ENCODE assay signal across 1 cellular context in the genomic region with DNA sequence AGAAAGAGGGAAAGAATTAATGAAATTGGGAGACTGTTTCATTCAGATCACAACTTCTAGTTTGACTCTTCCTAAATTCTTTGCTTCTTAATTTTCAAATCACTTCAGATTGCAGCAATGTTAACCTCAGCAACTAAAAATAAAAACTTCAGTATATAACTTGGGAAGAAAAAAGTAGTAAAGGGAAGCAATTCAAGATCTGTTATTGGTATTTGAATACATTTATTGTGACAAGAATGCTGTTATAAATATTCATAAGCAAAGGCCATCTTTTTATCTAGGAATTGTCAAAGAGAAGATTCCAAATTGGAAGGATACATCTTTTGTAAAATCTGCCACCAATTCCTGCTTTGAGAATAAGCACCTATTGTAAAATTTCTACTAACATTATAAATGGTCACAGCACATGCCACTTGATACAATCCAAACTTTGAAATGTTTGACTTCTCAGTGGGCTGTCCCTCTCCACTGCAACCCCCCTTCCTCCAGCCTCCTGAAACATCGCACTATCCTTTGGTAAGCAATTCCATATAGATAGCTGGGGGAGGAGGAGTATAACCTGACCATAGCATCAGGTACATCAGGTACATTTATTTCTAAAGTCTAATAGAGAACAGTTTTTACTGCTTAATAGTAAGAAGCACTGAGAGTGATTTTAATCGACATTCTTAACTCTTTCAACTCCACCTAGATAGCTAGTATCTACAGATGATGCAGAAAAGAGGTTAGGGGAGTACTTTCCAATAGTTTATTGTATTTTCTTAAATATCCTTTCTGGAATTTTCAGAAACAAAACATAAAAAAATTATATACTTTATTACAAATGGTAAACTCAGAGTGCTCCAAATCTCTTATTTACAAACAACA.
TF ChIP-seq lines count a peak whose summit lies in the region.

No MANE protein-coding gene starts in this region.

TF ChIP-seq in HEK293, 187 proteins besides CTCF, POLR2A, EP300 and RAD21 (continued from another document and continues in another):
- TF ChIP-seq, protein P1, sequence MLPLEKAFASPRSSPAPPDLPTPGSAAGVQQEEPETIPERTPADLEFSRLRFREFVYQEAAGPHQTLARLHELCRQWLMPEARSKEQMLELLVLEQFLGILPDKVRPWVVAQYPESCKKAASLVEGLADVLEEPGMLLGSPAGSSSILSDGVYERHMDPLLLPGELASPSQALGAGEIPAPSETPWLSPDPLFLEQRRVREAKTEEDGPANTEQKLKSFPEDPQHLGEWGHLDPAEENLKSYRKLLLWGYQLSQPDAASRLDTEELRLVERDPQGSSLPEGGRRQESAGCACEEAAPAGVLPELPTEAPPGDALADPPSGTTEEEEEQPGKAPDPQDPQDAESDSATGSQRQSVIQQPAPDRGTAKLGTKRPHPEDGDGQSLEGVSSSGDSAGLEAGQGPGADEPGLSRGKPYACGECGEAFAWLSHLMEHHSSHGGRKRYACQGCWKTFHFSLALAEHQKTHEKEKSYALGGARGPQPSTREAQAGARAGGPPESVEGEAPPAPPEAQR (tag by site-specific recombination; IDR thresholded peaks at IDR 0.05), result no peak
- TF ChIP-seq OSR2 (tag by site-specific recombination; IDR thresholded peaks at IDR 0.05), result no peak
- TF ChIP-seq ZNF658 (tag by site-specific recombination; IDR thresholded peaks at IDR 0.05), result no peak
- TF ChIP-seq ZNF366 (tag by site-specific recombination; conservative IDR thresholded peaks at IDR 0.05), result peak; percentile 9
- no peak for TF ChIP-seq ZNF623 (tag by site-specific recombination; IDR thresholded peaks at IDR 0.05)
- TF ChIP-seq, protein P2, sequence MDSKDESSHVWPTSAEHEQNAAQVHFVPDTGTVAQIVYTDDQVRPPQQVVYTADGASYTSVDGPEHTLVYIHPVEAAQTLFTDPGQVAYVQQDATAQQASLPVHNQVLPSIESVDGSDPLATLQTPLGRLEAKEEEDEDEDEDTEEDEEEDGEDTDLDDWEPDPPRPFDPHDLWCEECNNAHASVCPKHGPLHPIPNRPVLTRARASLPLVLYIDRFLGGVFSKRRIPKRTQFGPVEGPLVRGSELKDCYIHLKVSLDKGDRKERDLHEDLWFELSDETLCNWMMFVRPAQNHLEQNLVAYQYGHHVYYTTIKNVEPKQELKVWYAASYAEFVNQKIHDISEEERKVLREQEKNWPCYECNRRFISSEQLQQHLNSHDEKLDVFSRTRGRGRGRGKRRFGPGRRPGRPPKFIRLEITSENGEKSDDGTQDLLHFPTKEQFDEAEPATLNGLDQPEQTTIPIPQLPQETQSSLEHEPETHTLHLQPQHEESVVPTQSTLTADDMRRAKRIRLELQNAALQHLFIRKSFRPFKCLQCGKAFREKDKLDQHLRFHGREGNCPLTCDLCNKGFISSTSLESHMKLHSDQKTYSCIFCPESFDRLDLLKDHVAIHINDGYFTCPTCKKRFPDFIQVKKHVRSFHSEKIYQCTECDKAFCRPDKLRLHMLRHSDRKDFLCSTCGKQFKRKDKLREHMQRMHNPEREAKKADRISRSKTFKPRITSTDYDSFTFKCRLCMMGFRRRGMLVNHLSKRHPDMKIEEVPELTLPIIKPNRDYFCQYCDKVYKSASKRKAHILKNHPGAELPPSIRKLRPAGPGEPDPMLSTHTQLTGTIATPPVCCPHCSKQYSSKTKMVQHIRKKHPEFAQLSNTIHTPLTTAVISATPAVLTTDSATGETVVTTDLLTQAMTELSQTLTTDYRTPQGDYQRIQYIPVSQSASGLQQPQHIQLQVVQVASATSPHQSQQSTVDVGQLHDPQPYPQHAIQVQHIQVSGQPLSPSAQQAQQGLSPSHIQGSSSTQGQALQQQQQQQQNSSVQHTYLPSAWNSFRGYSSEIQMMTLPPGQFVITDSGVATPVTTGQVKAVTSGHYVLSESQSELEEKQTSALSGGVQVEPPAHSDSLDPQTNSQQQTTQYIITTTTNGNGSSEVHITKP (tag by site-specific recombination; IDR thresholded peaks at IDR 0.05), result peak; percentile 71
- no peak for TF ChIP-seq ZFHX2 (tag by site-specific recombination; conservative IDR thresholded peaks at IDR 0.05)
- TF ChIP-seq ZNF184 (tag by site-specific recombination; IDR thresholded peaks at IDR 0.05), result 0 out of 2 replicates have a peak, but pooled peaks have one; percentile 28
- TF ChIP-seq ZNF660 (tag by site-specific recombination; IDR thresholded peaks at IDR 0.05), result no peak
- no peak for TF ChIP-seq ZNF239 (tag by site-specific recombination; IDR thresholded peaks at IDR 0.05)
- TF ChIP-seq, protein P3, sequence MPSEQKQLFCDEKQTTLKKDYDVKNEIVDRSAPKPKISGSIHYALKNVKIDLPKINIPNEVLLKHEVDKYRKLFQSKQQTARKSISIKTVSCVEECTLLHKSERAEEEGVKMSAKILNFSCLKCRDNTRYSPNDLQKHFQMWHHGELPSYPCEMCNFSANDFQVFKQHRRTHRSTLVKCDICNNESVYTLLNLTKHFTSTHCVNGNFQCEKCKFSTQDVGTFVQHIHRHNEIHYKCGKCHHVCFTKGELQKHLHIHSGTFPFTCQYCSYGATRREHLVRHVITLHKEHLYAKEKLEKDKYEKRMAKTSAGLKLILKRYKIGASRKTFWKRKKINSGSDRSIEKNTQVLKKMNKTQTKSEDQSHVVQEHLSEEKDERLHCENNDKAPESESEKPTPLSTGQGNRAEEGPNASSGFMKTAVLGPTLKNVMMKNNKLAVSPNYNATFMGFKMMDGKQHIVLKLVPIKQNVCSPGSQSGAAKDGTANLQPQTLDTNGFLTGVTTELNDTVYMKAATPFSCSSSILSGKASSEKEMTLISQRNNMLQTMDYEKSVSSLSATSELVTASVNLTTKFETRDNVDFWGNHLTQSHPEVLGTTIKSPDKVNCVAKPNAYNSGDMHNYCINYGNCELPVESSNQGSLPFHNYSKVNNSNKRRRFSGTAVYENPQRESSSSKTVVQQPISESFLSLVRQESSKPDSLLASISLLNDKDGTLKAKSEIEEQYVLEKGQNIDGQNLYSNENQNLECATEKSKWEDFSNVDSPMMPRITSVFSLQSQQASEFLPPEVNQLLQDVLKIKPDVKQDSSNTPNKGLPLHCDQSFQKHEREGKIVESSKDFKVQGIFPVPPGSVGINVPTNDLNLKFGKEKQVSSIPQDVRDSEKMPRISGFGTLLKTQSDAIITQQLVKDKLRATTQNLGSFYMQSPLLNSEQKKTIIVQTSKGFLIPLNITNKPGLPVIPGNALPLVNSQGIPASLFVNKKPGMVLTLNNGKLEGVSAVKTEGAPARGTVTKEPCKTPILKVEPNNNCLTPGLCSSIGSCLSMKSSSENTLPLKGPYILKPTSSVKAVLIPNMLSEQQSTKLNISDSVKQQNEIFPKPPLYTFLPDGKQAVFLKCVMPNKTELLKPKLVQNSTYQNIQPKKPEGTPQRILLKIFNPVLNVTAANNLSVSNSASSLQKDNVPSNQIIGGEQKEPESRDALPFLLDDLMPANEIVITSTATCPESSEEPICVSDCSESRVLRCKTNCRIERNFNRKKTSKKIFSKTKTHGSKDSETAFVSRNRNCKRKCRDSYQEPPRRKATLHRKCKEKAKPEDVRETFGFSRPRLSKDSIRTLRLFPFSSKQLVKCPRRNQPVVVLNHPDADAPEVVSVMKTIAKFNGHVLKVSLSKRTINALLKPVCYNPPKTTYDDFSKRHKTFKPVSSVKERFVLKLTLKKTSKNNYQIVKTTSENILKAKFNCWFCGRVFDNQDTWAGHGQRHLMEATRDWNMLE (tag by site-specific recombination; conservative IDR thresholded peaks at IDR 0.05; ENCODE audit: low read depth), result no peak
- TF ChIP-seq GLI2 (tag by site-specific recombination; IDR thresholded peaks at IDR 0.05; ENCODE audit: borderline replicate concordance, low read depth), result 0 out of 2 replicates have a peak, but pooled peaks have one; percentile 12
- TF ChIP-seq, protein P4, sequence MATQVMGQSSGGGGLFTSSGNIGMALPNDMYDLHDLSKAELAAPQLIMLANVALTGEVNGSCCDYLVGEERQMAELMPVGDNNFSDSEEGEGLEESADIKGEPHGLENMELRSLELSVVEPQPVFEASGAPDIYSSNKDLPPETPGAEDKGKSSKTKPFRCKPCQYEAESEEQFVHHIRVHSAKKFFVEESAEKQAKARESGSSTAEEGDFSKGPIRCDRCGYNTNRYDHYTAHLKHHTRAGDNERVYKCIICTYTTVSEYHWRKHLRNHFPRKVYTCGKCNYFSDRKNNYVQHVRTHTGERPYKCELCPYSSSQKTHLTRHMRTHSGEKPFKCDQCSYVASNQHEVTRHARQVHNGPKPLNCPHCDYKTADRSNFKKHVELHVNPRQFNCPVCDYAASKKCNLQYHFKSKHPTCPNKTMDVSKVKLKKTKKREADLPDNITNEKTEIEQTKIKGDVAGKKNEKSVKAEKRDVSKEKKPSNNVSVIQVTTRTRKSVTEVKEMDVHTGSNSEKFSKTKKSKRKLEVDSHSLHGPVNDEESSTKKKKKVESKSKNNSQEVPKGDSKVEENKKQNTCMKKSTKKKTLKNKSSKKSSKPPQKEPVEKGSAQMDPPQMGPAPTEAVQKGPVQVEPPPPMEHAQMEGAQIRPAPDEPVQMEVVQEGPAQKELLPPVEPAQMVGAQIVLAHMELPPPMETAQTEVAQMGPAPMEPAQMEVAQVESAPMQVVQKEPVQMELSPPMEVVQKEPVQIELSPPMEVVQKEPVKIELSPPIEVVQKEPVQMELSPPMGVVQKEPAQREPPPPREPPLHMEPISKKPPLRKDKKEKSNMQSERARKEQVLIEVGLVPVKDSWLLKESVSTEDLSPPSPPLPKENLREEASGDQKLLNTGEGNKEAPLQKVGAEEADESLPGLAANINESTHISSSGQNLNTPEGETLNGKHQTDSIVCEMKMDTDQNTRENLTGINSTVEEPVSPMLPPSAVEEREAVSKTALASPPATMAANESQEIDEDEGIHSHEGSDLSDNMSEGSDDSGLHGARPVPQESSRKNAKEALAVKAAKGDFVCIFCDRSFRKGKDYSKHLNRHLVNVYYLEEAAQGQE (tag by site-specific recombination; IDR thresholded peaks at IDR 0.05), result no peak
- TF ChIP-seq ZNF221 (tag by site-specific recombination; IDR thresholded peaks at IDR 0.05; ENCODE audit: borderline replicate concordance), result no peak
- 0 out of 2 replicates have a peak, but pooled peaks have one; percentile 51 for TF ChIP-seq ZEB2 (tag by site-specific recombination; IDR thresholded peaks at IDR 0.05)
- TF ChIP-seq ZNF544 (tag by site-specific recombination; IDR thresholded peaks at IDR 0.05), result no peak
- no peak for TF ChIP-seq ZNF560 (tag by site-specific recombination; IDR thresholded peaks at IDR 0.05; ENCODE audit: borderline replicate concordance)
- TF ChIP-seq FEZF1 (tag by site-specific recombination; IDR thresholded peaks at IDR 0.05), result peak; percentile 40
- TF ChIP-seq ZNF530 (tag by site-specific recombination; IDR thresholded peaks at IDR 0.05; ENCODE audit: low read depth), result no peak
- TF ChIP-seq ZNF664 (tag by site-specific recombination; IDR thresholded peaks at IDR 0.05), result no peak
- no peak for TF ChIP-seq ZNF747 (tag by site-specific recombination; IDR thresholded peaks at IDR 0.05)
- TF ChIP-seq, protein P5, sequence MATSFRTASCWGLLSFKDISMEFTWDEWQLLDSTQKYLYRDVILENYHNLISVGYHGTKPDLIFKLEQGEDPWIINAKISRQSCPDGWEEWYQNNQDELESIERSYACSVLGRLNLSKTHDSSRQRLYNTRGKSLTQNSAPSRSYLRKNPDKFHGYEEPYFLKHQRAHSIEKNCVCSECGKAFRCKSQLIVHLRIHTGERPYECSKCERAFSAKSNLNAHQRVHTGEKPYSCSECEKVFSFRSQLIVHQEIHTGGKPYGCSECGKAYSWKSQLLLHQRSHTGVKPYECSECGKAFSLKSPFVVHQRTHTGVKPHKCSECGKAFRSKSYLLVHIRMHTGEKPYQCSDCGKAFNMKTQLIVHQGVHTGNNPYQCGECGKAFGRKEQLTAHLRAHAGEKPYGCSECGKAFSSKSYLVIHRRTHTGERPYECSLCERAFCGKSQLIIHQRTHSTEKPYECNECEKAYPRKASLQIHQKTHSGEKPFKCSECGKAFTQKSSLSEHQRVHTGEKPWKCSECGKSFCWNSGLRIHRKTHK (tag by site-specific recombination; IDR thresholded peaks at IDR 0.05), result no peak
- TF ChIP-seq ZNF423 (tag by site-specific recombination; IDR thresholded peaks at IDR 0.05), result no peak
- no peak for TF ChIP-seq ZNF792 (tag by site-specific recombination; IDR thresholded peaks at IDR 0.05)
- TF ChIP-seq ZNF785 (tag by site-specific recombination; IDR thresholded peaks at IDR 0.05), result no peak
- no peak for TF ChIP-seq ZSCAN30 (tag by site-specific recombination; IDR thresholded peaks at IDR 0.05)
- TF ChIP-seq SALL2 (tag by site-specific recombination; IDR thresholded peaks at IDR 0.05; ENCODE audit: borderline replicate concordance), result no peak
- TF ChIP-seq, protein P6, sequence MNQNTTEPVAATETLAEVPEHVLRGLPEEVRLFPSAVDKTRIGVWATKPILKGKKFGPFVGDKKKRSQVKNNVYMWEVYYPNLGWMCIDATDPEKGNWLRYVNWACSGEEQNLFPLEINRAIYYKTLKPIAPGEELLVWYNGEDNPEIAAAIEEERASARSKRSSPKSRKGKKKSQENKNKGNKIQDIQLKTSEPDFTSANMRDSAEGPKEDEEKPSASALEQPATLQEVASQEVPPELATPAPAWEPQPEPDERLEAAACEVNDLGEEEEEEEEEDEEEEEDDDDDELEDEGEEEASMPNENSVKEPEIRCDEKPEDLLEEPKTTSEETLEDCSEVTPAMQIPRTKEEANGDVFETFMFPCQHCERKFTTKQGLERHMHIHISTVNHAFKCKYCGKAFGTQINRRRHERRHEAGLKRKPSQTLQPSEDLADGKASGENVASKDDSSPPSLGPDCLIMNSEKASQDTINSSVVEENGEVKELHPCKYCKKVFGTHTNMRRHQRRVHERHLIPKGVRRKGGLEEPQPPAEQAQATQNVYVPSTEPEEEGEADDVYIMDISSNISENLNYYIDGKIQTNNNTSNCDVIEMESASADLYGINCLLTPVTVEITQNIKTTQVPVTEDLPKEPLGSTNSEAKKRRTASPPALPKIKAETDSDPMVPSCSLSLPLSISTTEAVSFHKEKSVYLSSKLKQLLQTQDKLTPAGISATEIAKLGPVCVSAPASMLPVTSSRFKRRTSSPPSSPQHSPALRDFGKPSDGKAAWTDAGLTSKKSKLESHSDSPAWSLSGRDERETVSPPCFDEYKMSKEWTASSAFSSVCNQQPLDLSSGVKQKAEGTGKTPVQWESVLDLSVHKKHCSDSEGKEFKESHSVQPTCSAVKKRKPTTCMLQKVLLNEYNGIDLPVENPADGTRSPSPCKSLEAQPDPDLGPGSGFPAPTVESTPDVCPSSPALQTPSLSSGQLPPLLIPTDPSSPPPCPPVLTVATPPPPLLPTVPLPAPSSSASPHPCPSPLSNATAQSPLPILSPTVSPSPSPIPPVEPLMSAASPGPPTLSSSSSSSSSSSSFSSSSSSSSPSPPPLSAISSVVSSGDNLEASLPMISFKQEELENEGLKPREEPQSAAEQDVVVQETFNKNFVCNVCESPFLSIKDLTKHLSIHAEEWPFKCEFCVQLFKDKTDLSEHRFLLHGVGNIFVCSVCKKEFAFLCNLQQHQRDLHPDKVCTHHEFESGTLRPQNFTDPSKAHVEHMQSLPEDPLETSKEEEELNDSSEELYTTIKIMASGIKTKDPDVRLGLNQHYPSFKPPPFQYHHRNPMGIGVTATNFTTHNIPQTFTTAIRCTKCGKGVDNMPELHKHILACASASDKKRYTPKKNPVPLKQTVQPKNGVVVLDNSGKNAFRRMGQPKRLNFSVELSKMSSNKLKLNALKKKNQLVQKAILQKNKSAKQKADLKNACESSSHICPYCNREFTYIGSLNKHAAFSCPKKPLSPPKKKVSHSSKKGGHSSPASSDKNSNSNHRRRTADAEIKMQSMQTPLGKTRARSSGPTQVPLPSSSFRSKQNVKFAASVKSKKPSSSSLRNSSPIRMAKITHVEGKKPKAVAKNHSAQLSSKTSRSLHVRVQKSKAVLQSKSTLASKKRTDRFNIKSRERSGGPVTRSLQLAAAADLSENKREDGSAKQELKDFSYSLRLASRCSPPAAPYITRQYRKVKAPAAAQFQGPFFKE (tag by site-specific recombination; IDR thresholded peaks at IDR 0.05; ENCODE audit: borderline replicate concordance), result no peak
- TF ChIP-seq ZNF16 (tag by site-specific recombination; IDR thresholded peaks at IDR 0.05; ENCODE audit: low read depth), result no peak
- TF ChIP-seq MEIS1 (CRISPR knock-in tag; IDR thresholded peaks at IDR 0.05; ENCODE audit: borderline replicate concordance), result no peak
- no peak for TF ChIP-seq SP2 (tag by site-specific recombination; IDR thresholded peaks at IDR 0.05)
